25 cellular contexts compared by ENCODE assay signal in genomic region chr9:32886021-32886420, GRCh38.
"Had no signal": no experiment of that assay in that cellular context is flagged by ENCODE, and none has a peak within 500 bp of the region (broad histone marks: within the 10 kb centered on the region; RNA-seq: fewer than 3 reads in every experiment).

No MANE protein-coding gene starts in this region.

- DNase-seq: activated CD4-positive, alpha-beta T cell treated with anti-CD3 and anti-CD28 coated beads for 4 hours; activated CD8-positive, alpha-beta memory T cell treated with anti-CD3 and anti-CD28 coated beads, Interleukin-2, amount 50 U/mL, for 4 hours; activated CD8-positive, alpha-beta T cell treated with anti-CD3 and anti-CD28 coated beads for 36 hours; activated naive CD4-positive, alpha-beta T cell treated with anti-CD3 and anti-CD28 coated beads, Interleukin-2, amount 50 U/mL, for 16 hours; activated naive CD8-positive, alpha-beta T cell treated with anti-CD3 and anti-CD28 coated beads, Interleukin-2, amount 10 ng/mL, durations not matched to agents 7 days and 5 days; activated T-cell treated with anti-CD3 and anti-CD28 coated beads, Interleukin-2, amount 50 U/mL, for 72 hours; adrenal gland; aorta; cerebellar nuclear complex; Kasumi-1; KBM-7; NCI-H1105; NCI-H1436 treated with DMSO at 0.1 percent for 48 hours; NCI-H187; NCI-H2081; NCI-H2171; NCI-H2227 treated with DMSO at 0.1 percent for 48 hours; NCI-H446 treated with DMSO at 0.1 percent for 48 hours; NCI-H526 treated with DMSO at 0.1 percent for 48 hours; NCI-H82; Peyer's patch; SHP77 treated with DMSO at 0.1 percent for 48 hours had no signal

- FAIRE-seq: colon, TTC549 had no signal

- ATAC-seq: activated CD4-positive, CD25-positive, alpha-beta regulatory T cell treated with anti-CD3 and anti-CD28 coated beads, Interleukin-2, amount 50 U/mL, for 24 hours; activated CD8-positive, alpha-beta T cell treated with anti-CD3 and anti-CD28 coated beads for 36 hours; activated T-cell treated with anti-CD3 and anti-CD28 coated beads, Interleukin-2, amount 50 U/mL, for 72 hours had no signal

- H3K27ac ChIP-seq: adrenal gland, Peyer's patch had no signal
